Comparison of ENCODE assay signal across 20 cellular contexts in genomic region chr10:107894521-107894920, GRCh38.
DNase-seq lines count a peak whose midpoint lies in the region; ATAC-seq, FAIRE-seq and TF ChIP-seq lines count a peak whose summit lies in the region.
"Had no signal": no experiment of that assay in that cellular context is flagged by ENCODE, and none has a peak within 500 bp of the region (broad histone marks: within the 10 kb centered on the region; RNA-seq: fewer than 3 reads in every experiment).

No MANE protein-coding gene starts in this region.

- DNase-seq in HepG2 (ENCODE audit: low spot score) (no peak), right lobe of liver (no peak), NB4 (ENCODE audit: low read depth) (peak; percentile 28), K562 (ENCODE audit: extremely low read depth in 1 of 4, low spot score in 3 of 4) (no peak), GF-D8 (lab: John Stamatoyannopoulos, UW) (no peak), mucosa of gallbladder (ENCODE audit: low spot score) (no peak), NCI-H510A treated with DMSO at 0.1 percent for 48 hours (lab: John Stamatoyannopoulos, UW) (no peak), NCI-H2171 (lab: John Stamatoyannopoulos, UW) (no peak)
- DNase-seq: activated B cell treated with CpG ODN at 0.5 μM for 24 hours; activated CD8-positive, alpha-beta T cell treated with anti-CD3 and anti-CD28 coated beads for 36 hours; activated naive CD4-positive, alpha-beta T cell; activated T-cell treated with anti-CD3 and anti-CD28 coated beads, Interleukin-2, amount 50 U/mL, for 1 hour; left ventricle myocardium superior; NCI-H1436 treated with DMSO at 0.1 percent for 48 hours; NCI-H748 treated with DMSO at 0.1 percent for 48 hours; stimulated activated CD4-positive, alpha-beta T cell treated with anti-CD3 and anti-CD28 coated beads, Interleukin-12 subunit alpha, Interleukin-12 subunit beta, amount 100 ng/mL, for 4 hours had no signal

- H2AFZ ChIP-seq in HepG2 (ENCODE audit: low read length) (no peak overlapping the region), K562 (ENCODE audit: low read depth, low read length) (no peak overlapping the region)

- no peak for ATAC-seq in HepG2
- no peak for ATAC-seq in right lobe of liver
- ATAC-seq in K562: no peak
- ATAC-seq: activated CD8-positive, alpha-beta T cell treated with anti-CD3 and anti-CD28 coated beads for 36 hours; left ventricle myocardium superior had no signal

- H3K9me1 ChIP-seq in K562 (ENCODE audit: control insufficient read depth, insufficient read depth, low read length): no peaks in the 10 kb centered on the region

- no TSS peak for BruUV-seq in HepG2 (replicated peaks; lab: Mats Ljungman, UMichigan)
- BruUV-seq in K562 (replicated peaks; lab: Mats Ljungman, UMichigan): no TSS peak

- H3K27ac ChIP-seq in HepG2 (ENCODE audit: extremely low read length, insufficient read depth, low read length) (no peak overlapping the region), right lobe of liver (no peak overlapping the region), K562 (ENCODE audit: extremely low read depth, low read depth, low read length) (no peak overlapping the region)
- H3K27ac ChIP-seq: BLaER1, esophagus muscularis mucosa had no signal

- H3K4me2 ChIP-seq in HepG2 (ENCODE audit: low read depth, low read length) (no peak overlapping the region), K562 (ENCODE audit: insufficient read depth, low read length) (no peak overlapping the region)
- H3K4me2 ChIP-seq: BLaER1 had no signal

- TF ChIP-seq POLR2A in HepG2 (IDR thresholded peaks at IDR 0.05; ENCODE audit: insufficient read depth in 1 of 2, low read depth in 2 of 2, low read length in 2 of 2) (no peak), right lobe of liver (IDR thresholded peaks at IDR 0.05) (no peak), NB4 (IDR thresholded peaks at IDR 0.05; ENCODE audit: extremely low read depth, insufficient read length) (no peak), K562 (conservative IDR thresholded peaks at IDR 0.05) (no peak)

- H3K9ac ChIP-seq in HepG2 (ENCODE audit: insufficient read depth, low read depth, low read length) (no peak overlapping the region), K562 (ENCODE audit: insufficient read depth in 1 of 2, low read depth in 2 of 2, low read length in 2 of 2) (no peak overlapping the region)
- H3K9ac ChIP-seq: BLaER1 had no signal

- no peaks in the 10 kb centered on the region for H3K27me3 ChIP-seq in HepG2 (ENCODE audit: control insufficient read depth in 1 of 2, insufficient read depth in 2 of 2, low read length in 2 of 2)
- no peaks in the 10 kb centered on the region for H3K27me3 ChIP-seq in right lobe of liver
- H3K27me3 ChIP-seq in K562 (ENCODE audit: control insufficient read depth in 2 of 2, insufficient read depth in 2 of 2, low read length in 2 of 2): no peaks in the 10 kb centered on the region
- H3K27me3 ChIP-seq: BLaER1, esophagus muscularis mucosa had no signal

- CTCF ChIA-PET in HepG2 (lab: Yijun Ruan, JAX; ENCODE audit: low intra/inter-chr PET ratio, low total read pairs): no interaction called here
- CTCF ChIA-PET in K562 (lab: Yijun Ruan, JAX; ENCODE audit: low intra/inter-chr PET ratio): no interaction called here

- H3K9me3 ChIP-seq in HepG2 (ENCODE audit: low read length) (peaks cover 93% of the 10 kb centered on the region), right lobe of liver (no peaks in the 10 kb centered on the region), K562 (replicated peaks; ENCODE audit: control insufficient read depth, insufficient read depth, low read depth, low read length) (no peaks in the 10 kb centered on the region)
- H3K9me3 ChIP-seq: BLaER1, esophagus muscularis mucosa had no signal

- POLR2A ChIA-PET in HepG2 (lab: Yijun Ruan, JAX) (no interaction called here), K562 (lab: Yijun Ruan, JAX) (no interaction called here)

- whole genome bisulfite sequencing in HepG2 (ENCODE audit: low lambda C conversion rate): 2% methylated on average over 4 of the region's 4 CpGs
- 28% methylated on average over 4 of the region's 4 CpGs for WGBS in right lobe of liver (ENCODE audit: insufficient coverage, low coverage, low lambda C conversion rate, missing lambda C conversion rate)
- 2% methylated on average over 4 of the region's 4 CpGs for WGBS in K562 (ENCODE audit: insufficient coverage, low coverage, missing lambda C conversion rate)

- TF ChIP-seq EP300 in HepG2 (IDR thresholded peaks at IDR 0.05; ENCODE audit: low read depth in 2 of 2, low read length in 2 of 2): no peak
- TF ChIP-seq EP300 in HepG2 (CRISPR knock-in tag; IDR thresholded peaks at IDR 0.05; ENCODE audit: borderline replicate concordance): no peak
- no peak for TF ChIP-seq EP300 in K562 (IDR thresholded peaks at IDR 0.05; ENCODE audit: low read length)

- FAIRE-seq in HepG2 (lab: Jason Lieb, UNC) (peak; percentile 23), K562 (lab: Jason Lieb, UNC) (peak; percentile 51)
- FAIRE-seq: D721Med, urothelium cell line had no signal

- no peak for TF ChIP-seq RAD21 in HepG2 (CRISPR knock-in tag; IDR thresholded peaks at IDR 0.05)
- no peak for TF ChIP-seq RAD21 in K562 (CRISPR knock-in tag; conservative IDR thresholded peaks at IDR 0.05 in 1 of 2, IDR thresholded peaks at IDR 0.05 in 1 of 2)

- H3K4me1 ChIP-seq in HepG2 (ENCODE audit: insufficient read depth, low read length): no peaks in the 10 kb centered on the region
- no peaks in the 10 kb centered on the region for H3K4me1 ChIP-seq in right lobe of liver
- no peaks in the 10 kb centered on the region for H3K4me1 ChIP-seq in K562 (replicated peaks in 1 of 2; ENCODE audit: control insufficient read depth in 2 of 2, insufficient read depth in 2 of 2, low read length in 2 of 2)
- H3K4me1 ChIP-seq: BLaER1, esophagus muscularis mucosa had no signal

- no peak overlapping the region for H3K4me3 ChIP-seq in HepG2 (replicated peaks in 1 of 3; ENCODE audit: insufficient read depth in 1 of 3, low read depth in 2 of 3, low read length in 3 of 3)
- no peak overlapping the region for H3K4me3 ChIP-seq in right lobe of liver
- no peak overlapping the region for H3K4me3 ChIP-seq in NB4 (ENCODE audit: low read depth, low read length)
- H3K4me3 ChIP-seq in K562: no peak overlapping the region
- H3K4me3 ChIP-seq: BLaER1, esophagus muscularis mucosa had no signal

- TF ChIP-seq CTCF in HepG2 (CRISPR knock-in tag; IDR thresholded peaks at IDR 0.05) (no peak), right lobe of liver (IDR thresholded peaks at IDR 0.05) (no peak), NB4 (IDR thresholded peaks at IDR 0.05; ENCODE audit: low read depth, low read length) (no peak), K562 (IDR thresholded peaks at IDR 0.05 in 2 of 3, conservative IDR thresholded peaks at IDR 0.05 in 1 of 3; ENCODE audit: insufficient read depth in 2 of 3, low read depth in 1 of 3, low read length in 3 of 3) (no peak)

- H3K36me3 ChIP-seq in HepG2 (replicated peaks in 1 of 2; ENCODE audit: control insufficient read depth in 1 of 2, insufficient read depth in 2 of 2, low read length in 2 of 2) (no peaks in the 10 kb centered on the region), right lobe of liver (no peaks in the 10 kb centered on the region), K562 (ENCODE audit: control insufficient read depth, insufficient read depth, low read length) (no peaks in the 10 kb centered on the region)
- H3K36me3 ChIP-seq: BLaER1, esophagus muscularis mucosa had no signal

- H3K79me2 ChIP-seq in HepG2 (ENCODE audit: insufficient read depth, low read length) (no peaks in the 10 kb centered on the region), K562 (ENCODE audit: control insufficient read depth, insufficient read depth, low read length) (no peaks in the 10 kb centered on the region)

- in situ Hi-C loops in HepG2 (cut with HindIII; ENCODE audit: extremely low pct_ligation_motif_present, low pct_unique_long_range_greater_than_20kb): no loop called here
- in situ Hi-C loops in K562 (cut with MboI): no loop called here

- intact Hi-C loops in HepG2 (cut with micrococcal nuclease; ENCODE audit: unreplicated experiment) (no loop called here), right lobe of liver (cut with DNase I) (no loop called here), K562 (cut with micrococcal nuclease) (no loop called here)

- H4K20me1 ChIP-seq in HepG2 (ENCODE audit: insufficient read depth, low read length): no peaks in the 10 kb centered on the region
- no peaks in the 10 kb centered on the region for H4K20me1 ChIP-seq in K562 (replicated peaks; ENCODE audit: control insufficient read depth, insufficient read depth, low read length)
- H4K20me1 ChIP-seq: BLaER1 had no signal

TF ChIP-seq in HepG2, 621 proteins besides CTCF, POLR2A, EP300 and RAD21 (continues in another document):
- TF ChIP-seq U2AF2 (IDR thresholded peaks at IDR 0.05; ENCODE audit: low read depth, low read length): no peak
- TF ChIP-seq ZNF430 (CRISPR knock-in tag; IDR thresholded peaks at IDR 0.05): no peak
- TF ChIP-seq, protein P1, sequence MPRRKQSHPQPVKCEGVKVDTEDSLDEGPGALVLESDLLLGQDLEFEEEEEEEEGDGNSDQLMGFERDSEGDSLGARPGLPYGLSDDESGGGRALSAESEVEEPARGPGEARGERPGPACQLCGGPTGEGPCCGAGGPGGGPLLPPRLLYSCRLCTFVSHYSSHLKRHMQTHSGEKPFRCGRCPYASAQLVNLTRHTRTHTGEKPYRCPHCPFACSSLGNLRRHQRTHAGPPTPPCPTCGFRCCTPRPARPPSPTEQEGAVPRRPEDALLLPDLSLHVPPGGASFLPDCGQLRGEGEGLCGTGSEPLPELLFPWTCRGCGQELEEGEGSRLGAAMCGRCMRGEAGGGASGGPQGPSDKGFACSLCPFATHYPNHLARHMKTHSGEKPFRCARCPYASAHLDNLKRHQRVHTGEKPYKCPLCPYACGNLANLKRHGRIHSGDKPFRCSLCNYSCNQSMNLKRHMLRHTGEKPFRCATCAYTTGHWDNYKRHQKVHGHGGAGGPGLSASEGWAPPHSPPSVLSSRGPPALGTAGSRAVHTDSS (CRISPR knock-in tag; conservative IDR thresholded peaks at IDR 0.05): no peak
- no peak for TF ChIP-seq KDM5B (CRISPR knock-in tag; IDR thresholded peaks at IDR 0.05; ENCODE audit: borderline replicate concordance)

TF ChIP-seq in K562, 482 proteins besides CTCF, POLR2A, EP300 and RAD21 (continues in another document):
- TF ChIP-seq NFE2L1 (tag; IDR thresholded peaks at IDR 0.05; ENCODE audit: borderline replicate concordance, low read depth) (no peak), ZNF263 (CRISPR knock-in tag; IDR thresholded peaks at IDR 0.05; ENCODE audit: borderline replicate concordance) (no peak), DLX4 (CRISPR knock-in tag; IDR thresholded peaks at IDR 0.05) (no peak)
